In genomic region chr2:168600970-168601369, GRCh38 we compare ENCODE assay signal across 20 cellular contexts.
A peak's percentile ranks its signal among the peaks of the same experiment; 100 is the strongest.
DNase-seq lines count a peak whose midpoint lies in the region; ATAC-seq, FAIRE-seq and TF ChIP-seq lines count a peak whose summit lies in the region.
"Had no signal": no experiment of that assay in that cellular context is flagged by ENCODE, and none has a peak within 500 bp of the region (broad histone marks: within the 10 kb centered on the region; RNA-seq: fewer than 3 reads in every experiment).

No MANE protein-coding gene starts in this region.

- no peaks in the 10 kb centered on the region for H3K4me1 Mint-ChIP-seq in neural progenitor cell
- H3K4me1 Mint-ChIP-seq in activated T-cell treated with anti-CD3 and anti-CD28 coated beads, Interleukin-2, amount 50 U/mL, for 72 hours (ENCODE audit: low read depth) = peaks cover 6% of the 10 kb centered on the region

- intact Hi-C loops in GM12878 (cut with micrococcal nuclease; ENCODE audit: unreplicated experiment) (no loop called here), left cardiac atrium (cut with DNase I) (no loop called here)

- no peak for TF ChIP-seq RAD21 in GM12878 (IDR thresholded peaks at IDR 0.05; ENCODE audit: insufficient read depth, low read depth, low read length)

- FAIRE-seq in GM19239 (lab: Jason Lieb, UNC) (peak; percentile 55), GM12878 (lab: Jason Lieb, UNC) (no peak)
- FAIRE-seq: GM12891, HepG2, K562 had no signal

- no peak overlapping the region for H3K4me2 ChIP-seq in GM12878 (ENCODE audit: control insufficient read depth, insufficient read depth)
- no peak overlapping the region for H3K4me2 ChIP-seq in neural progenitor cell

- H3K27ac ChIP-seq in GM12878 (ENCODE audit: control insufficient read depth, insufficient read depth) = peak overlapping the region; percentile 17; the same call in 1 of the 2 replicates
- H3K27ac ChIP-seq in neural progenitor cell = no peak overlapping the region
- H3K27ac ChIP-seq: BLaER1 treated with 17β-estradiol and CSF1 and Interleukin-3, amounts not matched to agents 10 nM and 100 nM had no signal

- no peaks in the 10 kb centered on the region for H4K20me1 ChIP-seq in GM12878 (ENCODE audit: control insufficient read depth, insufficient read depth)
- H4K20me1 ChIP-seq in neural progenitor cell (ENCODE audit: low read depth) = no peaks in the 10 kb centered on the region

- peaks cover 9% of the 10 kb centered on the region for H3K36me3 Mint-ChIP-seq in neural progenitor cell
- peaks cover 8 to 20% of the 10 kb centered on the region in 2 donors for H3K36me3 Mint-ChIP-seq in activated T-cell treated with anti-CD3 and anti-CD28 coated beads, Interleukin-2, amount 50 U/mL, for 72 hours (ENCODE audit: insufficient read depth in 2 of 2)

- no peak for TF ChIP-seq EP300 in GM12878 (IDR thresholded peaks at IDR 0.05; ENCODE audit: borderline replicate concordance in 1 of 2, control insufficient read depth in 1 of 2, low read depth in 2 of 2, low read length in 2 of 2)

- no peak overlapping the region for H3K4me3 Mint-ChIP-seq in neural progenitor cell
- H3K4me3 Mint-ChIP-seq in activated T-cell treated with anti-CD3 and anti-CD28 coated beads, Interleukin-2, amount 50 U/mL, for 72 hours = no peak overlapping the region
- H3K4me3 Mint-ChIP-seq: CD4-positive, alpha-beta memory T cell had no signal

- ATAC-seq in GM12878 (no peak), left cardiac atrium (no peak)
- no peak for ATAC-seq in activated T-cell treated with anti-CD3 and anti-CD28 coated beads, Interleukin-2, amount 50 U/mL, for 72 hours (replicated peaks in 1 of 2)
- ATAC-seq: HepG2, K562, Panc1, SK-N-SH treated with all-trans-retinoic acid at 6 μM for 48 hours had no signal

- no peak overlapping the region for H3K4me3 ChIP-seq in GM12878
- H3K4me3 ChIP-seq in neural progenitor cell = no peak overlapping the region
- H3K4me3 ChIP-seq: BLaER1 treated with 17β-estradiol and CSF1 and Interleukin-3, amounts not matched to agents 10 nM and 100 nM; K562 had no signal

- CTCF ChIA-PET in GM12878 (lab: Yijun Ruan, JAX) = no interaction called here

- no peak for TF ChIP-seq CTCF in GM12878 (IDR thresholded peaks at IDR 0.05 in 2 of 3, conservative IDR thresholded peaks at IDR 0.05 in 1 of 3; ENCODE audit: control insufficient read depth in 2 of 3, extremely low read depth in 1 of 3, insufficient read depth in 1 of 3, low read depth in 3 of 3, low read length in 3 of 3)
- TF ChIP-seq CTCF in neural progenitor cell (IDR thresholded peaks at IDR 0.05) = no peak

- in situ Hi-C loops in GM12878 (cut with MboI) = no loop called here

- H3K36me3 ChIP-seq in GM12878 (ENCODE audit: control insufficient read depth in 2 of 2, insufficient read depth in 2 of 2, low read length in 1 of 2) (no peaks in the 10 kb centered on the region; a peak in 1 of 4 replicates), neural progenitor cell (no peaks in the 10 kb centered on the region)

- H3K27me3 ChIP-seq in GM12878 (replicated peaks in 1 of 2; ENCODE audit: control insufficient read depth in 2 of 2, insufficient read depth in 2 of 2, low read length in 1 of 2) = no peaks in the 10 kb centered on the region
- H3K27me3 ChIP-seq in neural progenitor cell = no peaks in the 10 kb centered on the region
- H3K27me3 ChIP-seq: BLaER1 treated with 17β-estradiol and CSF1 and Interleukin-3, amounts not matched to agents 10 nM and 100 nM had no signal

- POLR2A ChIA-PET in GM12878 (lab: Charles Lee) = no interaction called here

- DNase-seq in GM19239 (ENCODE audit: insufficient read length, low spot score) (no peak), GM12878 (ENCODE audit: low read depth, low spot score) (no peak), neural progenitor cell (ENCODE audit: low spot score) (no peak), HT-29 (ENCODE audit: low spot score) (no peak), NCI-H82 treated with DMSO at 0.1 percent for 48 hours (lab: John Stamatoyannopoulos, UW; ENCODE audit: unreplicated experiment) (no peak), left cardiac atrium (no peak)
- no peak for DNase-seq in activated T-cell treated with anti-CD3 and anti-CD28 coated beads, Interleukin-2, amount 50 U/mL, for 72 hours
- DNase-seq: Caco-2; CD4-positive, alpha-beta memory T cell; DND-41; NCI-H1092; NCI-H1436; NCI-H1930; NCI-H510A had no signal

- 89% methylated on average over 2 of the region's 2 CpGs for WGBS in GM12878 (ENCODE audit: insufficient coverage, insufficient replicate concordance, low lambda C conversion rate, missing lambda C conversion rate)

- no peaks in the 10 kb centered on the region for H3K27me3 Mint-ChIP-seq in neural progenitor cell (ENCODE audit: insufficient read depth, low read depth)
- no peaks in the 10 kb centered on the region for H3K27me3 Mint-ChIP-seq in activated T-cell treated with anti-CD3 and anti-CD28 coated beads, Interleukin-2, amount 50 U/mL, for 72 hours (ENCODE audit: low read depth)
- H3K27me3 Mint-ChIP-seq: CD4-positive, alpha-beta memory T cell had no signal

- SMC1A ChIA-PET in GM12878 (lab: Charles Lee; ENCODE audit: uncharacterized antibody, unreplicated experiment) = no interaction called here

- no peak for TF ChIP-seq POLR2A in GM12878 (IDR thresholded peaks at IDR 0.05; ENCODE audit: low read depth, low read length)

- H3K27ac Mint-ChIP-seq in neural progenitor cell = peak overlapping the region; percentile 11
- no peak overlapping the region for H3K27ac Mint-ChIP-seq in activated T-cell treated with anti-CD3 and anti-CD28 coated beads, Interleukin-2, amount 50 U/mL, for 72 hours
- H3K27ac Mint-ChIP-seq: CD4-positive, alpha-beta memory T cell had no signal

- H3K9ac ChIP-seq in GM12878 (ENCODE audit: control insufficient read depth, insufficient read depth, low read length) (no peak overlapping the region), neural progenitor cell (no peak overlapping the region)
- H3K9ac ChIP-seq: BLaER1 treated with 17β-estradiol and CSF1 and Interleukin-3, amounts not matched to agents 10 nM and 100 nM had no signal

- H3K79me2 ChIP-seq in GM12878 (ENCODE audit: control insufficient read depth, insufficient read depth, low read length) (peaks cover 20% of the 10 kb centered on the region), neural progenitor cell (ENCODE audit: low read depth) (peaks cover 20% of the 10 kb centered on the region)

- peaks cover 26% of the 10 kb centered on the region for H3K9me3 ChIP-seq in GM12878 (replicated peaks; ENCODE audit: control insufficient read depth, insufficient read depth, low read length)
- no peaks in the 10 kb centered on the region for H3K9me3 ChIP-seq in neural progenitor cell (ENCODE audit: low read depth)

- peaks cover 6% of the 10 kb centered on the region for H3K9me3 Mint-ChIP-seq in neural progenitor cell
- peaks cover 6 to 12% of the 10 kb centered on the region in 2 donors for H3K9me3 Mint-ChIP-seq in activated T-cell treated with anti-CD3 and anti-CD28 coated beads, Interleukin-2, amount 50 U/mL, for 72 hours

- BruUV-seq in GM12878 (replicated peaks; lab: Mats Ljungman, UMichigan) = no TSS peak

- RAD21 ChIA-PET in GM12878 (lab: Charles Lee; ENCODE audit: unreplicated experiment) = no interaction called here

- H3F3A ChIP-seq in neural progenitor cell (ENCODE audit: low read depth) = no peaks in the 10 kb centered on the region

- no peak overlapping the region for H2AFZ ChIP-seq in GM12878 (ENCODE audit: control insufficient read depth, low read depth, low read length)
- H2AFZ ChIP-seq in neural progenitor cell (replicated peaks) = no peak overlapping the region

- H3K4me1 ChIP-seq in GM12878 (ENCODE audit: control insufficient read depth, insufficient read depth, low read length) = peaks cover 30% of the 10 kb centered on the region
- H3K4me1 ChIP-seq in neural progenitor cell = no peaks in the 10 kb centered on the region

TF ChIP-seq in GM12878, 131 proteins besides CTCF, POLR2A, EP300 and RAD21 (continues in another document):
- TF ChIP-seq ESRRA (IDR thresholded peaks at IDR 0.05; ENCODE audit: low read length) (no peak), SIN3A (IDR thresholded peaks at IDR 0.05; ENCODE audit: low read depth, low read length) (no peak), ATF7 (IDR thresholded peaks at IDR 0.05; ENCODE audit: low read depth) (no peak), JUND (IDR thresholded peaks at IDR 0.05; ENCODE audit: low read depth, low read length) (no peak), HCFC1 (IDR thresholded peaks at IDR 0.05; ENCODE audit: low read length) (no peak), RBBP5 (conservative IDR thresholded peaks at IDR 0.05) (no peak), EZH2 (IDR thresholded peaks at IDR 0.05; ENCODE audit: borderline replicate concordance, control insufficient read depth, low read depth, low read length) (no peak), ATF2 (IDR thresholded peaks at IDR 0.05; ENCODE audit: low read length) (no peak), IKZF2 (IDR thresholded peaks at IDR 0.05) (no peak), SUZ12 (IDR thresholded peaks at IDR 0.05; ENCODE audit: unreplicated experiment) (no peak), SKIL (IDR thresholded peaks at IDR 0.05; ENCODE audit: low read depth, poor library complexity, severe bottlenecking) (no peak), NBN (IDR thresholded peaks at IDR 0.05) (no peak), RB1 (IDR thresholded peaks at IDR 0.05; ENCODE audit: borderline replicate concordance) (no peak)
